1 cellular context compared by ENCODE assay signal in the genomic region with DNA sequence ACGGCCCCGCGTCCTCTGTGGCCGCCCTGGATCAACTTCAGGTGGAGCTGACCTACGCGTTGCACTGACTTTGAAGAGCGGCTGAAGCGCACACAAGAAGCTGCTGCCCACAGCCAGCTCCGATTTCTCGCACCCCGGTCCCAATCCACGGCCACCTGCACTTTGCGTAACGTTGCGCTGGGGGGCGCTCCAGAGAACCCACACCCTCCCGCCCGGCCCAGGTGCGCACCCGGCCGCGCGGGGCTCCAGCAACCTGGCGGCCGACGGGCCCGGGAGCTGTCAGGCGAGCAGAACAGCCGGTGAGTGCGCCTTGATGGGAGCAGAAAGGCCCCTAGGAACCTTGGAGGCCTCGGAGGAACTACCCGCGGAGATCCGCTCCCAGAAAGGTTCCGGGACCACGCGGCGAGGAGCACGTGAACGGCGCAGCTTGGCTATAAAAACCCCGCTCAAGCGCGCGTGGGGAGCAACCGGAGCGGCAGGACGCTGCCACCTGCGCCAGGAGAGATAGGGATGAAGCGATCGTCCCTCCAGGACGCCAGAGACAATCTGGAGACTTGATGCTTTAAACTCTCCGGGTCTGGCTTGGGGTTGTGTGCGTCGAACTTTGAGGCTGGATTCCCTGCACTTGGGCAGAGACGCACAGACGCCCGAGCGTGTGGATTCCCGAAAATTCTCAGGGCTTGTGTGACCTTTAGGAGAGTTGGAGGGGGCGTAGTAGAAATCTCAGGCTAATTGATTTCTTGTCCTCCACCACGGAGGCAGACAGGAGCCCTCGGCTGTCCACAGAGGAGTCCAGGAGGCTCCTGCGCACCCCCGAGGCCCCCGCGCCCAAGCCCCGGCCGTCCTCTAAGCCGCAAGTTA.
A peak's percentile ranks its signal among the peaks of the same experiment; 100 is the strongest.
TF ChIP-seq lines count a peak whose summit lies in the region.

No MANE protein-coding gene starts in this region.

TF ChIP-seq in H1, 55 proteins besides CTCF, POLR2A, EP300 and RAD21 (continued from another document):
- TF ChIP-seq KDM1A (IDR thresholded peaks at IDR 0.05; ENCODE audit: borderline replicate concordance, low read length), result no peak
- TF ChIP-seq TCF12 (IDR thresholded peaks at IDR 0.05; ENCODE audit: low read depth, low read length), result 0 out of 2 replicates have a peak, but pooled peaks have one; percentile 63
- no peak for TF ChIP-seq HDAC6 (IDR thresholded peaks at IDR 0.05; ENCODE audit: low read depth, low read length)
- TF ChIP-seq, protein P1, sequence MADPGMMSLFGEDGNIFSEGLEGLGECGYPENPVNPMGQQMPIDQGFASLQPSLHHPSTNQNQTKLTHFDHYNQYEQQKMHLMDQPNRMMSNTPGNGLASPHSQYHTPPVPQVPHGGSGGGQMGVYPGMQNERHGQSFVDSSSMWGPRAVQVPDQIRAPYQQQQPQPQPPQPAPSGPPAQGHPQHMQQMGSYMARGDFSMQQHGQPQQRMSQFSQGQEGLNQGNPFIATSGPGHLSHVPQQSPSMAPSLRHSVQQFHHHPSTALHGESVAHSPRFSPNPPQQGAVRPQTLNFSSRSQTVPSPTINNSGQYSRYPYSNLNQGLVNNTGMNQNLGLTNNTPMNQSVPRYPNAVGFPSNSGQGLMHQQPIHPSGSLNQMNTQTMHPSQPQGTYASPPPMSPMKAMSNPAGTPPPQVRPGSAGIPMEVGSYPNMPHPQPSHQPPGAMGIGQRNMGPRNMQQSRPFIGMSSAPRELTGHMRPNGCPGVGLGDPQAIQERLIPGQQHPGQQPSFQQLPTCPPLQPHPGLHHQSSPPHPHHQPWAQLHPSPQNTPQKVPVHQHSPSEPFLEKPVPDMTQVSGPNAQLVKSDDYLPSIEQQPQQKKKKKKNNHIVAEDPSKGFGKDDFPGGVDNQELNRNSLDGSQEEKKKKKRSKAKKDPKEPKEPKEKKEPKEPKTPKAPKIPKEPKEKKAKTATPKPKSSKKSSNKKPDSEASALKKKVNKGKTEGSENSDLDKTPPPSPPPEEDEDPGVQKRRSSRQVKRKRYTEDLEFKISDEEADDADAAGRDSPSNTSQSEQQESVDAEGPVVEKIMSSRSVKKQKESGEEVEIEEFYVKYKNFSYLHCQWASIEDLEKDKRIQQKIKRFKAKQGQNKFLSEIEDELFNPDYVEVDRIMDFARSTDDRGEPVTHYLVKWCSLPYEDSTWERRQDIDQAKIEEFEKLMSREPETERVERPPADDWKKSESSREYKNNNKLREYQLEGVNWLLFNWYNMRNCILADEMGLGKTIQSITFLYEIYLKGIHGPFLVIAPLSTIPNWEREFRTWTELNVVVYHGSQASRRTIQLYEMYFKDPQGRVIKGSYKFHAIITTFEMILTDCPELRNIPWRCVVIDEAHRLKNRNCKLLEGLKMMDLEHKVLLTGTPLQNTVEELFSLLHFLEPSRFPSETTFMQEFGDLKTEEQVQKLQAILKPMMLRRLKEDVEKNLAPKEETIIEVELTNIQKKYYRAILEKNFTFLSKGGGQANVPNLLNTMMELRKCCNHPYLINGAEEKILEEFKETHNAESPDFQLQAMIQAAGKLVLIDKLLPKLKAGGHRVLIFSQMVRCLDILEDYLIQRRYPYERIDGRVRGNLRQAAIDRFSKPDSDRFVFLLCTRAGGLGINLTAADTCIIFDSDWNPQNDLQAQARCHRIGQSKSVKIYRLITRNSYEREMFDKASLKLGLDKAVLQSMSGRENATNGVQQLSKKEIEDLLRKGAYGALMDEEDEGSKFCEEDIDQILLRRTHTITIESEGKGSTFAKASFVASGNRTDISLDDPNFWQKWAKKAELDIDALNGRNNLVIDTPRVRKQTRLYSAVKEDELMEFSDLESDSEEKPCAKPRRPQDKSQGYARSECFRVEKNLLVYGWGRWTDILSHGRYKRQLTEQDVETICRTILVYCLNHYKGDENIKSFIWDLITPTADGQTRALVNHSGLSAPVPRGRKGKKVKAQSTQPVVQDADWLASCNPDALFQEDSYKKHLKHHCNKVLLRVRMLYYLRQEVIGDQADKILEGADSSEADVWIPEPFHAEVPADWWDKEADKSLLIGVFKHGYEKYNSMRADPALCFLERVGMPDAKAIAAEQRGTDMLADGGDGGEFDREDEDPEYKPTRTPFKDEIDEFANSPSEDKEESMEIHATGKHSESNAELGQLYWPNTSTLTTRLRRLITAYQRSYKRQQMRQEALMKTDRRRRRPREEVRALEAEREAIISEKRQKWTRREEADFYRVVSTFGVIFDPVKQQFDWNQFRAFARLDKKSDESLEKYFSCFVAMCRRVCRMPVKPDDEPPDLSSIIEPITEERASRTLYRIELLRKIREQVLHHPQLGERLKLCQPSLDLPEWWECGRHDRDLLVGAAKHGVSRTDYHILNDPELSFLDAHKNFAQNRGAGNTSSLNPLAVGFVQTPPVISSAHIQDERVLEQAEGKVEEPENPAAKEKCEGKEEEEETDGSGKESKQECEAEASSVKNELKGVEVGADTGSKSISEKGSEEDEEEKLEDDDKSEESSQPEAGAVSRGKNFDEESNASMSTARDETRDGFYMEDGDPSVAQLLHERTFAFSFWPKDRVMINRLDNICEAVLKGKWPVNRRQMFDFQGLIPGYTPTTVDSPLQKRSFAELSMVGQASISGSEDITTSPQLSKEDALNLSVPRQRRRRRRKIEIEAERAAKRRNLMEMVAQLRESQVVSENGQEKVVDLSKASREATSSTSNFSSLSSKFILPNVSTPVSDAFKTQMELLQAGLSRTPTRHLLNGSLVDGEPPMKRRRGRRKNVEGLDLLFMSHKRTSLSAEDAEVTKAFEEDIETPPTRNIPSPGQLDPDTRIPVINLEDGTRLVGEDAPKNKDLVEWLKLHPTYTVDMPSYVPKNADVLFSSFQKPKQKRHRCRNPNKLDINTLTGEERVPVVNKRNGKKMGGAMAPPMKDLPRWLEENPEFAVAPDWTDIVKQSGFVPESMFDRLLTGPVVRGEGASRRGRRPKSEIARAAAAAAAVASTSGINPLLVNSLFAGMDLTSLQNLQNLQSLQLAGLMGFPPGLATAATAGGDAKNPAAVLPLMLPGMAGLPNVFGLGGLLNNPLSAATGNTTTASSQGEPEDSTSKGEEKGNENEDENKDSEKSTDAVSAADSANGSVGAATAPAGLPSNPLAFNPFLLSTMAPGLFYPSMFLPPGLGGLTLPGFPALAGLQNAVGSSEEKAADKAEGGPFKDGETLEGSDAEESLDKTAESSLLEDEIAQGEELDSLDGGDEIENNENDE (IDR thresholded peaks at IDR 0.05; ENCODE audit: insufficient replicate concordance, low read length), result no peak
- no peak for TF ChIP-seq GABPA (IDR thresholded peaks at IDR 0.05; ENCODE audit: borderline replicate concordance, insufficient read depth, low read length)
- TF ChIP-seq RFX5 (IDR thresholded peaks at IDR 0.05; ENCODE audit: borderline replicate concordance, low read depth, low read length), result no peak
- TF ChIP-seq CBX5 (IDR thresholded peaks at IDR 0.05; ENCODE audit: low read depth, low read length), result no peak
- no peak for TF ChIP-seq BRCA1 (IDR thresholded peaks at IDR 0.05; ENCODE audit: low read depth, low read length)
- TF ChIP-seq RXRA (IDR thresholded peaks at IDR 0.05; ENCODE audit: insufficient read depth, low read depth, low read length), result no peak
- TF ChIP-seq SP2 (IDR thresholded peaks at IDR 0.05; ENCODE audit: low read length), result no peak
- no peak for TF ChIP-seq FOSL1 (IDR thresholded peaks at IDR 0.05; ENCODE audit: insufficient read depth, low read depth, low read length)
- TF ChIP-seq SAP30 (IDR thresholded peaks at IDR 0.05; ENCODE audit: insufficient read depth, insufficient replicate concordance, low read length), result no peak
- no peak for TF ChIP-seq TAF7 (optimal IDR thresholded peaks at IDR 0.05; ENCODE audit: borderline replicate concordance, low read depth, low read length)
- no peak for TF ChIP-seq RBBP5 (IDR thresholded peaks at IDR 0.05; ENCODE audit: borderline replicate concordance, low read depth, low read length)
- TF ChIP-seq RNF2 (IDR thresholded peaks at IDR 0.05; ENCODE audit: borderline replicate concordance, low read depth, low read length, missing control alignments, poor library complexity, severe bottlenecking), result no peak
- TF ChIP-seq, protein P2, sequence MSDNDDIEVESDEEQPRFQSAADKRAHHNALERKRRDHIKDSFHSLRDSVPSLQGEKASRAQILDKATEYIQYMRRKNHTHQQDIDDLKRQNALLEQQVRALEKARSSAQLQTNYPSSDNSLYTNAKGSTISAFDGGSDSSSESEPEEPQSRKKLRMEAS (IDR thresholded peaks at IDR 0.05), result peak; percentile 61; the same call in 1 of the 2 replicates
- TF ChIP-seq KDM4A (IDR thresholded peaks at IDR 0.05; ENCODE audit: low read depth, low read length, severe bottlenecking), result peak; percentile 32
- TF ChIP-seq BACH1 (IDR thresholded peaks at IDR 0.05; ENCODE audit: low read length), result peak; percentile 77
- peak; percentile 60 to 92; a peak in 3 of 4 replicates for TF ChIP-seq HDAC2 (IDR thresholded peaks at IDR 0.05; ENCODE audit: borderline replicate concordance in 1 of 2, low read depth in 2 of 2, low read length in 2 of 2)
- no peak for TF ChIP-seq EGR1 (IDR thresholded peaks at IDR 0.05; ENCODE audit: borderline replicate concordance, low read depth, low read length)
- TF ChIP-seq CHD2 (IDR thresholded peaks at IDR 0.05; ENCODE audit: low read length), result no peak
- TF ChIP-seq, protein P3, sequence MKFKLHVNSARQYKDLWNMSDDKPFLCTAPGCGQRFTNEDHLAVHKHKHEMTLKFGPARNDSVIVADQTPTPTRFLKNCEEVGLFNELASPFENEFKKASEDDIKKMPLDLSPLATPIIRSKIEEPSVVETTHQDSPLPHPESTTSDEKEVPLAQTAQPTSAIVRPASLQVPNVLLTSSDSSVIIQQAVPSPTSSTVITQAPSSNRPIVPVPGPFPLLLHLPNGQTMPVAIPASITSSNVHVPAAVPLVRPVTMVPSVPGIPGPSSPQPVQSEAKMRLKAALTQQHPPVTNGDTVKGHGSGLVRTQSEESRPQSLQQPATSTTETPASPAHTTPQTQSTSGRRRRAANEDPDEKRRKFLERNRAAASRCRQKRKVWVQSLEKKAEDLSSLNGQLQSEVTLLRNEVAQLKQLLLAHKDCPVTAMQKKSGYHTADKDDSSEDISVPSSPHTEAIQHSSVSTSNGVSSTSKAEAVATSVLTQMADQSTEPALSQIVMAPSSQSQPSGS (IDR thresholded peaks at IDR 0.05; ENCODE audit: low read length), result no peak
- TF ChIP-seq CREB1 (IDR thresholded peaks at IDR 0.05), result 0 out of 2 replicates have a peak, but pooled peaks have one; percentile 35
- TF ChIP-seq, protein P4, sequence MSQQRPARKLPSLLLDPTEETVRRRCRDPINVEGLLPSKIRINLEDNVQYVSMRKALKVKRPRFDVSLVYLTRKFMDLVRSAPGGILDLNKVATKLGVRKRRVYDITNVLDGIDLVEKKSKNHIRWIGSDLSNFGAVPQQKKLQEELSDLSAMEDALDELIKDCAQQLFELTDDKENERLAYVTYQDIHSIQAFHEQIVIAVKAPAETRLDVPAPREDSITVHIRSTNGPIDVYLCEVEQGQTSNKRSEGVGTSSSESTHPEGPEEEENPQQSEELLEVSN (IDR thresholded peaks at IDR 0.05), result peak; percentile 81
- TF ChIP-seq SIN3A (conservative IDR thresholded peaks at IDR 0.05 in 1 of 2, IDR thresholded peaks at IDR 0.05 in 1 of 2; ENCODE audit: low read depth in 1 of 2, low read length in 2 of 2), result no peak
- no peak for TF ChIP-seq TEAD4 (IDR thresholded peaks at IDR 0.05; ENCODE audit: low read depth, low read length)
- no peak for TF ChIP-seq KDM5A (IDR thresholded peaks at IDR 0.05; ENCODE audit: low read length)
- TF ChIP-seq POLR2AphosphoS5 (IDR thresholded peaks at IDR 0.05; ENCODE audit: low read depth, low read length), result no peak
- no peak for TF ChIP-seq ZNF274 (IDR thresholded peaks at IDR 0.05; ENCODE audit: borderline replicate concordance, extremely low read depth, low read length)
- peak; percentile 61 for TF ChIP-seq CTBP2 (IDR thresholded peaks at IDR 0.05; ENCODE audit: borderline replicate concordance, insufficient read depth, insufficient read length, low read length)
- no peak for TF ChIP-seq NRF1 (IDR thresholded peaks at IDR 0.05; ENCODE audit: low read depth, low read length)
- no peak for TF ChIP-seq EZH2 (IDR thresholded peaks at IDR 0.05; ENCODE audit: low read depth, low read length, severe bottlenecking)
- no peak for TF ChIP-seq MAFK (IDR thresholded peaks at IDR 0.05; ENCODE audit: low read depth, low read length)
- TF ChIP-seq NANOG (IDR thresholded peaks at IDR 0.05; ENCODE audit: insufficient read depth, low read depth, low read length, poor library complexity, severe bottlenecking), result no peak
- TF ChIP-seq PHF8 (conservative IDR thresholded peaks at IDR 0.05; ENCODE audit: low read depth, low read length), result no peak
- TF ChIP-seq, protein P5, sequence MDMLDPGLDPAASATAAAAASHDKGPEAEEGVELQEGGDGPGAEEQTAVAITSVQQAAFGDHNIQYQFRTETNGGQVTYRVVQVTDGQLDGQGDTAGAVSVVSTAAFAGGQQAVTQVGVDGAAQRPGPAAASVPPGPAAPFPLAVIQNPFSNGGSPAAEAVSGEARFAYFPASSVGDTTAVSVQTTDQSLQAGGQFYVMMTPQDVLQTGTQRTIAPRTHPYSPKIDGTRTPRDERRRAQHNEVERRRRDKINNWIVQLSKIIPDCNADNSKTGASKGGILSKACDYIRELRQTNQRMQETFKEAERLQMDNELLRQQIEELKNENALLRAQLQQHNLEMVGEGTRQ (IDR thresholded peaks at IDR 0.05; ENCODE audit: low read length), result no peak
- no peak for TF ChIP-seq POU5F1 (IDR thresholded peaks at IDR 0.05; ENCODE audit: low read depth, low read length)
- no peak for TF ChIP-seq YY1 (IDR thresholded peaks at IDR 0.05; ENCODE audit: low read depth, low read length)
- no peak for TF ChIP-seq SIX5 (IDR thresholded peaks at IDR 0.05; ENCODE audit: low read depth, low read length)
- no peak for TF ChIP-seq JUN (IDR thresholded peaks at IDR 0.05; ENCODE audit: low read depth, low read length)
- TF ChIP-seq CHD1 (IDR thresholded peaks at IDR 0.05; ENCODE audit: low read depth, low read length), result no peak
- no peak for TF ChIP-seq SP1 (IDR thresholded peaks at IDR 0.05; ENCODE audit: low read depth, low read length)
- TF ChIP-seq, protein P6, sequence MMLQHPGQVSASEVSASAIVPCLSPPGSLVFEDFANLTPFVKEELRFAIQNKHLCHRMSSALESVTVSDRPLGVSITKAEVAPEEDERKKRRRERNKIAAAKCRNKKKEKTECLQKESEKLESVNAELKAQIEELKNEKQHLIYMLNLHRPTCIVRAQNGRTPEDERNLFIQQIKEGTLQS (IDR thresholded peaks at IDR 0.05; ENCODE audit: insufficient read depth, low read depth, low read length), result no peak
- no peak for TF ChIP-seq GTF2F1 (IDR thresholded peaks at IDR 0.05; ENCODE audit: borderline replicate concordance, low read depth, low read length)
